Comparison of ENCODE assay signal across 9 cellular contexts in genomic region chr2:96533292-96534073, GRCh38. TPM values are rescaled to one million over a fixed set of nuclear protein-coding genes. Genes with fewer than 3 reads are reported as not detected.
A peak's percentile ranks its signal among the peaks of the same experiment; 100 is the strongest.
DNase-seq lines count a peak whose midpoint lies in the region; ATAC-seq, FAIRE-seq and TF ChIP-seq lines count a peak whose summit lies in the region.
"Had no signal": no experiment of that assay in that cellular context is flagged by ENCODE, and none has a peak within 500 bp of the region (broad histone marks: within the 10 kb centered on the region; RNA-seq: fewer than 3 reads in every experiment).

No MANE protein-coding gene starts in this region.

- peak overlapping the region; percentile 95 for H3K27ac ChIP-seq in VCaP

- TF ChIP-seq CTCF in VCaP (conservative IDR thresholded peaks at IDR 0.05), result no peak
- no peak for TF ChIP-seq CTCF in D721Med (IDR thresholded peaks at IDR 0.05; ENCODE audit: insufficient read depth, missing control alignments)

- peak overlapping the region; percentile 36 to 39 for H3K4me3 Mint-ChIP-seq in stimulated activated naive B cell treated with anti-CD40 and anti-IgM and Interleukin-4, amounts not matched to agents 10 μg/mL and 1 μg/mL and 100 μg/mL, for 72 hours
- H3K4me3 Mint-ChIP-seq: activated naive CD8-positive, alpha-beta T cell treated with anti-CD3 and anti-CD28 coated beads, Interleukin-2, amount 10 ng/mL, durations not matched to agents 7 days and 5 days had no signal

- FAIRE-seq in D721Med (lab: Jason Lieb, UNC), result no peak

- H3K27ac Mint-ChIP-seq in stimulated activated naive B cell treated with anti-CD40 and anti-IgM and Interleukin-4, amounts not matched to agents 10 μg/mL and 1 μg/mL and 100 μg/mL, for 72 hours, result peak overlapping the region; percentile 97
- H3K27ac Mint-ChIP-seq: activated naive CD8-positive, alpha-beta T cell treated with anti-CD3 and anti-CD28 coated beads, Interleukin-2, amount 10 ng/mL, durations not matched to agents 7 days and 5 days had no signal

- ATAC-seq in left cardiac atrium (peak; percentile 2 to 15), HG03460 (IDR thresholded peaks at IDR 0.05; ENCODE audit: unreplicated experiment) (no peak)
- no peak for ATAC-seq in stimulated activated naive B cell treated with anti-CD40 and anti-IgM and Interleukin-4, amounts not matched to agents 10 μg/mL and 1 μg/mL and 100 μg/mL, for 72 hours (replicated peaks)

- peaks cover 68 to 83% of the 10 kb centered on the region in 2 donors for H3K4me1 Mint-ChIP-seq in stimulated activated naive B cell treated with anti-CD40 and anti-IgM and Interleukin-4, amounts not matched to agents 10 μg/mL and 1 μg/mL and 100 μg/mL, for 72 hours

- peaks cover 14 to 15% of the 10 kb centered on the region in 2 donors for H3K36me3 Mint-ChIP-seq in stimulated activated naive B cell treated with anti-CD40 and anti-IgM and Interleukin-4, amounts not matched to agents 10 μg/mL and 1 μg/mL and 100 μg/mL, for 72 hours
- H3K36me3 Mint-ChIP-seq: activated naive CD8-positive, alpha-beta T cell treated with anti-CD3 and anti-CD28 coated beads, Interleukin-2, amount 10 ng/mL, durations not matched to agents 7 days and 5 days had no signal

- intact Hi-C loops in left cardiac atrium (cut with DNase I), result no loop called here

- peak; percentile 19 for DNase-seq in HCEC 1CT
- peak; percentile 91 for DNase-seq in left cardiac atrium
- DNase-seq in stimulated activated naive B cell treated with anti-CD40 and anti-IgM and Interleukin-4, amounts not matched to agents 10 μg/mL and 1 μg/mL and 100 μg/mL, for 72 hours, result no peak
- no peak for DNase-seq in D721Med (ENCODE audit: insufficient read length, low spot score)
- no peak for DNase-seq in activated CD8-positive, alpha-beta memory T cell treated with anti-CD3 and anti-CD28 coated beads for 24 hours
- DNase-seq in stimulated activated CD4-positive, alpha-beta T cell treated with anti-CD3 and anti-CD28 coated beads, Interleukin-15, amount 100 ng/mL, for 24 hours, result no peak
- DNase-seq: activated naive CD8-positive, alpha-beta T cell treated with anti-CD3 and anti-CD28 coated beads, Interleukin-2, amount 10 ng/mL, durations not matched to agents 7 days and 5 days had no signal

- no peaks in the 10 kb centered on the region for H3K27me3 Mint-ChIP-seq in stimulated activated naive B cell treated with anti-CD40 and anti-IgM and Interleukin-4, amounts not matched to agents 10 μg/mL and 1 μg/mL and 100 μg/mL, for 72 hours
- H3K27me3 Mint-ChIP-seq: activated naive CD8-positive, alpha-beta T cell treated with anti-CD3 and anti-CD28 coated beads, Interleukin-2, amount 10 ng/mL, durations not matched to agents 7 days and 5 days had no signal

- no peaks in the 10 kb centered on the region for H3K9me3 Mint-ChIP-seq in stimulated activated naive B cell treated with anti-CD40 and anti-IgM and Interleukin-4, amounts not matched to agents 10 μg/mL and 1 μg/mL and 100 μg/mL, for 72 hours
- H3K9me3 Mint-ChIP-seq: activated naive CD8-positive, alpha-beta T cell treated with anti-CD3 and anti-CD28 coated beads, Interleukin-2, amount 10 ng/mL, durations not matched to agents 7 days and 5 days had no signal

RNA-seq across cellular contexts. Expression of gene ARID5A, which starts 3.1 kb away (rescaled TPM):
- total RNA-seq in left cardiac atrium, result 10 to 100 TPM; 10.5 to 24.1 TPM

RNA-seq across cellular contexts. Expression of gene NEURL3, which starts 28.3 kb away (rescaled TPM):
- total RNA-seq in left cardiac atrium, result under 1 TPM in 1 of 2 donors, not detected in 1; 0.31 TPM

Comparison
In these comparisons a context has a peak if more than half of its experiments do, and no peak if none do; other contexts are left out.
1. DNase-seq: peak in HCEC 1CT (single experiment) and left cardiac atrium (single experiment); none in stimulated activated naive B cell treated with anti-CD40 and anti-IgM and Interleukin-4, amounts not matched to agents 10 μg/mL and 1 μg/mL and 100 μg/mL, for 72 hours (single experiment), D721Med (single experiment), activated CD8-positive, alpha-beta memory T cell treated with anti-CD3 and anti-CD28 coated beads for 24 hours (single experiment) and stimulated activated CD4-positive, alpha-beta T cell treated with anti-CD3 and anti-CD28 coated beads, Interleukin-15, amount 100 ng/mL, for 24 hours (single experiment).
2. ATAC-seq: peak in left cardiac atrium (2 of 2); none in stimulated activated naive B cell treated with anti-CD40 and anti-IgM and Interleukin-4, amounts not matched to agents 10 μg/mL and 1 μg/mL and 100 μg/mL, for 72 hours (0 of 2) and HG03460 (single experiment).